ENCODE assay signal across 10 cellular contexts in the genomic region with DNA sequence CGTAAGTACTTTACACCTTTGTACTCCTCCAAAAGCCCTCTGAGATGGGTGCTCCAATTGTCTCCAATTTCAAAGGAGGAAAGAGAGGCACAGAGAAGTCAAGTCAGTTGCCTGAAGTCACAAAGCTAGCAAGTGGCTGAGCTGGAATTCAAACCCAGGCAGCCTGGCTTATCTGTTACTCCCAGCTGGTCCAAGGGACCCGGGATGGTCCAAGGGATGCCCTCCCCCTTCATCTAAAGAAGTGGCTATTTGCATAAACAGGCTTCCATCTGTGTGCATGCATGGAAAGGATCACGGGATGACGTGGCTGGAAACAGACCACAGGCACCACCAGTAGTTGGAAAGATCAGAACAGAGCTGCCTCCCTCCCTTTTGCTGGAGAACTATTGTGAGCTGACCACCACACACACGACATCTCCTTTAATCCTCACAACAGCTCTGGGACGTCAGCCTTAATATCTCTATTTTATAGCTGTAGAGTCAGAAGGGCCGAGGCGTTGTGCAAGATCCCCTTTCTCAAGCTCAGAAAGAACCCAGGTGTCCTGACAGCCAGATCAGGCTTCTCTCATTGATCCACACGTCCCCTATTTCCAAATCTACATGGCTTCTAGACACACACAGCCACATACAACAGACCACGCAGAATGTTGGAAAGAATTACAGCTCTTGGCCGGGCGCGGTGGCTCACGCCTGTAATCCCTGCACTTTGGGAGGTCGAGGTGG. TPM values are rescaled to one million over a fixed set of nuclear protein-coding genes. Genes with fewer than 3 reads are reported as not detected.
DNase-seq lines count a peak whose midpoint lies in the region; ATAC-seq and TF ChIP-seq lines count a peak whose summit lies in the region.
"Had no signal": no experiment of that assay in that cellular context is flagged by ENCODE, and none has a peak within 500 bp of the region (broad histone marks: within the 10 kb centered on the region; RNA-seq: fewer than 3 reads in every experiment).

No MANE protein-coding gene starts in this region.

- ATAC-seq in GM19395 (IDR thresholded peaks at IDR 0.05; ENCODE audit: unreplicated experiment) = no peak
- ATAC-seq in HG03135 (IDR thresholded peaks at IDR 0.05; ENCODE audit: unreplicated experiment) = no peak

- intact Hi-C loops in prostate gland (cut with DNase I) = no loop called here

- peaks cover 52% of the 10 kb centered on the region for H3K4me1 ChIP-seq in fibroblast of lung (ENCODE audit: control insufficient read depth, extremely low read depth, insufficient read depth, low read length)
- H3K4me1 ChIP-seq in prostate gland (replicated peaks) = no peaks in the 10 kb centered on the region

- no peak for TF ChIP-seq POLR2A in prostate gland (IDR thresholded peaks at IDR 0.05)

- H2AFZ ChIP-seq in fibroblast of lung (ENCODE audit: low read length) = no peak overlapping the region

- H3K27me3 ChIP-seq in fibroblast of lung (ENCODE audit: control insufficient read depth, insufficient read depth, low read length) (no peaks in the 10 kb centered on the region), prostate gland (replicated peaks; ENCODE audit: insufficient read depth) (no peaks in the 10 kb centered on the region)

- no peak overlapping the region for H3K4me3 ChIP-seq in fibroblast of lung (replicated peaks in 1 of 4; ENCODE audit: control extremely low read depth in 1 of 4, insufficient read depth in 1 of 4, low read depth in 3 of 4, low read length in 4 of 4)
- no peak overlapping the region for H3K4me3 ChIP-seq in prostate gland

- TF ChIP-seq CTCF in fibroblast of lung (conservative IDR thresholded peaks at IDR 0.05 in 1 of 2, IDR thresholded peaks at IDR 0.05 in 1 of 2; ENCODE audit: low read depth in 1 of 2, low read length in 2 of 2) (no peak), prostate gland (IDR thresholded peaks at IDR 0.05) (no peak)

- no peaks in the 10 kb centered on the region for H3K79me2 ChIP-seq in fibroblast of lung (ENCODE audit: control insufficient read depth, insufficient read depth, low read length)

- H3K27ac ChIP-seq in fibroblast of lung (ENCODE audit: insufficient read depth, low read length) = peak overlapping the region; percentile 100
- peak overlapping the region; percentile 2 to 69 for H3K27ac ChIP-seq in prostate gland
- H3K27ac ChIP-seq: neutrophil had no signal

- H4K20me1 ChIP-seq in fibroblast of lung (ENCODE audit: control insufficient read depth, extremely low read depth, insufficient read depth, low read length) = no peaks in the 10 kb centered on the region

- H3K9me3 ChIP-seq in fibroblast of lung (ENCODE audit: control insufficient read depth, insufficient read depth, low read depth, low read length) (no peaks in the 10 kb centered on the region), prostate gland (no peaks in the 10 kb centered on the region)
- H3K9me3 ChIP-seq: neutrophil had no signal

- H3K4me2 ChIP-seq in fibroblast of lung (ENCODE audit: extremely low read depth, insufficient read depth, low read length) = peak overlapping the region; percentile 6

- H3K36me3 ChIP-seq in fibroblast of lung (ENCODE audit: control insufficient read depth, insufficient read depth, low read length) (no peaks in the 10 kb centered on the region), prostate gland (no peaks in the 10 kb centered on the region)
- H3K36me3 ChIP-seq: neutrophil had no signal

- no peak overlapping the region for H3K9ac ChIP-seq in fibroblast of lung (ENCODE audit: insufficient read depth, low read length)

- WGBS in prostate gland = 63% methylated on average over 15 of the region's 15 CpGs

- DNase-seq in ELF-1 (ENCODE audit: low read depth, low spot score) (peak; percentile 51), MV-4-11 (lab: John Stamatoyannopoulos, UW) (peak; percentile 63), fibroblast of lung (ENCODE audit: low read depth in 2 of 2) (peak; percentile 84 to 85), prostate gland (ENCODE audit: low spot score) (no peak), NCI-H524 treated with DMSO at 0.1 percent for 48 hours (lab: John Stamatoyannopoulos, UW) (no peak)
- DNase-seq in stimulated activated CD4-positive, alpha-beta T cell treated with anti-CD3 and anti-CD28 coated beads, Interleukin-15, amount 100 ng/mL, for 24 hours = no peak
- DNase-seq: NCI-H2171 had no signal

RNA-seq across cellular contexts. Expression of gene COL1A1, which starts 10.9 kb away (rescaled TPM):
- total RNA-seq in fibroblast of lung (577 and 584 TPM in 2 replicates), prostate gland (10 to 100 TPM; 21.5 to 81.0 TPM)
- 541 and 604 TPM in 2 replicates for polyA plus RNA-seq in fibroblast of lung
- polyA plus RNA-seq in fibroblast of lung (2012) = 2,129 and 2,873 TPM in 2 replicates
- polyA minus RNA-seq in fibroblast of lung (ENCODE audit: low replicate concordance) = 7,488 and 12,203 TPM in 2 replicates

RNA-seq across cellular contexts. Expression of gene SGCA, which starts 46.5 kb away (rescaled TPM):
- 4.1 and 4.3 TPM in 2 replicates for total RNA-seq in fibroblast of lung
- 1.4 and 1.6 TPM in 2 replicates for polyA plus RNA-seq in fibroblast of lung
- 5.2 and 8.8 TPM in 2 replicates for polyA plus RNA-seq in fibroblast of lung (2012)
- 1.7 and 5.6 TPM in 2 replicates for polyA minus RNA-seq in fibroblast of lung (ENCODE audit: low replicate concordance)
- 10 to 100 TPM; 13.9 to 19.4 TPM for total RNA-seq in prostate gland

Comparison
In these comparisons a context has a peak if more than half of its experiments do, and no peak if none do; other contexts are left out.
1. DNase-seq: peak in ELF-1 (single experiment), MV-4-11 (single experiment) and fibroblast of lung (2 of 2); none in prostate gland (single experiment), stimulated activated CD4-positive, alpha-beta T cell treated with anti-CD3 and anti-CD28 coated beads, Interleukin-15, amount 100 ng/mL, for 24 hours (single experiment) and NCI-H524 treated with DMSO at 0.1 percent for 48 hours (single experiment).